15 cellular contexts compared by ENCODE assay signal in genomic region chr13:40230833-40231266, GRCh38.
DNase-seq lines count a peak whose midpoint lies in the region; ATAC-seq and TF ChIP-seq lines count a peak whose summit lies in the region.
"Had no signal": no experiment of that assay in that cellular context is flagged by ENCODE, and none has a peak within 500 bp of the region (broad histone marks: within the 10 kb centered on the region; RNA-seq: fewer than 3 reads in every experiment).

No MANE protein-coding gene starts in this region.

- POLR2A ChIA-PET in MCF 10A (lab: Yijun Ruan, JAX), result interaction anchor here (0.8 to 1.2 kb wide), 5 partner anchors 9 to 288 kb away, joined by 3 to 4 read pairs (median 3); no protein-coding TSS in a partner anchor

- H3K36me3 ChIP-seq in mammary epithelial cell (ENCODE audit: insufficient read depth, low read length), result no peaks in the 10 kb centered on the region
- H3K36me3 ChIP-seq in right lobe of liver, result no peaks in the 10 kb centered on the region
- no peaks in the 10 kb centered on the region for H3K36me3 ChIP-seq in upper lobe of right lung

- intact Hi-C loops in MCF 10A (cut with micrococcal nuclease) (no loop called here), mammary epithelial cell (cut with micrococcal nuclease) (no loop called here), right lobe of liver (cut with DNase I) (no loop called here), upper lobe of right lung (cut with DNase I) (no loop called here)

- TF ChIP-seq POLR2A in right lobe of liver (IDR thresholded peaks at IDR 0.05), result no peak

- dilution Hi-C loops in mammary epithelial cell (cut with HindIII; ENCODE audit: low sequenced_read_pairs), result no loop called here

- no peaks in the 10 kb centered on the region for H4K20me1 ChIP-seq in mammary epithelial cell (ENCODE audit: insufficient read depth, low read length)

- H3K4me3 ChIP-seq in mammary epithelial cell (replicated peaks in 1 of 3; ENCODE audit: insufficient read depth in 1 of 3, low read depth in 2 of 3, low read length in 3 of 3), result no peak overlapping the region
- no peak overlapping the region for H3K4me3 ChIP-seq in right lobe of liver
- H3K4me3 ChIP-seq in upper lobe of right lung, result no peak overlapping the region

- H3K27me3 ChIP-seq in mammary epithelial cell (ENCODE audit: insufficient read depth, low read length) (no peaks in the 10 kb centered on the region), right lobe of liver (no peaks in the 10 kb centered on the region), upper lobe of right lung (no peaks in the 10 kb centered on the region)

- H3K27ac ChIP-seq in mammary epithelial cell (ENCODE audit: insufficient read depth, low read depth, low read length) (no peak overlapping the region), right lobe of liver (no peak overlapping the region), upper lobe of right lung (peak overlapping the region; percentile 47)
- H3K27ac ChIP-seq: KMS-11 had no signal

- no peak overlapping the region for H3K27ac Mint-ChIP-seq in MCF 10A (ENCODE audit: low read depth, unreplicated experiment)

- in situ Hi-C loops in mammary epithelial cell (cut with MboI; ENCODE audit: low sequenced_read_pairs in 2 of 2), result no loop called here

- H2AFZ ChIP-seq in mammary epithelial cell (ENCODE audit: low read depth, low read length), result no peak overlapping the region

- no peak overlapping the region for H3K4me2 ChIP-seq in mammary epithelial cell (ENCODE audit: insufficient read depth, low read depth, low read length)
- H3K4me2 ChIP-seq: KMS-11 had no signal

- H3K36me3 Mint-ChIP-seq in MCF 10A (ENCODE audit: insufficient read depth, unreplicated experiment), result no peaks in the 10 kb centered on the region

- no peaks in the 10 kb centered on the region for H3K79me2 ChIP-seq in mammary epithelial cell (ENCODE audit: insufficient read depth, low read length)

- no peak overlapping the region for H3K4me3 Mint-ChIP-seq in MCF 10A (ENCODE audit: unreplicated experiment)
- H3K4me3 Mint-ChIP-seq: neural crest cell had no signal

- no peak for TF ChIP-seq CTCF in MCF 10A (IDR thresholded peaks at IDR 0.05; ENCODE audit: unreplicated experiment)
- TF ChIP-seq CTCF in mammary epithelial cell (conservative IDR thresholded peaks at IDR 0.05 in 1 of 2, IDR thresholded peaks at IDR 0.05 in 1 of 2; ENCODE audit: extremely low read depth in 1 of 2, insufficient read depth in 1 of 2, low read depth in 1 of 2, low read length in 2 of 2), result no peak
- TF ChIP-seq CTCF in right lobe of liver (IDR thresholded peaks at IDR 0.05), result no peak
- no peak for TF ChIP-seq CTCF in upper lobe of right lung (IDR thresholded peaks at IDR 0.05)

- CTCF ChIA-PET in MCF 10A (lab: Yijun Ruan, JAX) (interaction anchor here (0.6 to 0.7 kb wide), 2 partner anchors 72 to 219 kb away, joined by 3 to 4 read pairs; no protein-coding TSS in a partner anchor), mammary epithelial cell (lab: Charles Lee; ENCODE audit: low non-redundant PET) (no interaction called here)

- BruUV-seq in MCF 10A (replicated peaks; lab: Mats Ljungman, UMichigan) (no TSS peak), mammary epithelial cell (replicated peaks; lab: Mats Ljungman, UMichigan) (no TSS peak)

- H3K9ac ChIP-seq in mammary epithelial cell (ENCODE audit: insufficient read depth, low read length), result no peak overlapping the region
- H3K9ac ChIP-seq: KMS-11 had no signal

- DNase-seq in MCF 10A (ENCODE audit: unreplicated experiment), result peak; percentile 55
- DNase-seq in mammary epithelial cell, result no peak
- peak; percentile 53 for DNase-seq in astrocyte of the hippocampus (ENCODE audit: low read depth, low spot score)
- DNase-seq in right lobe of liver, result no peak
- DNase-seq in upper lobe of right lung, result no peak
- DNase-seq in superior temporal gyrus (ENCODE audit: extremely low spot score), result no peak
- DNase-seq: amniotic stem cell; H7; islet precursor cell; SHP77 treated with DMSO at 0.1 percent for 48 hours; stimulated activated naive CD4-positive, alpha-beta T cell had no signal

- 76% methylated on average over 3 of the region's 3 CpGs for WGBS in mammary epithelial cell (ENCODE audit: low coverage, missing lambda C conversion rate)
- 37% methylated on average over 3 of the region's 3 CpGs for WGBS in right lobe of liver (ENCODE audit: insufficient coverage, low coverage, low lambda C conversion rate, missing lambda C conversion rate)

- peaks cover 19% of the 10 kb centered on the region for H3K4me1 ChIP-seq in mammary epithelial cell (ENCODE audit: insufficient read depth, low read length)
- H3K4me1 ChIP-seq in right lobe of liver, result peaks cover 0 to 7% (median 0%) of the 10 kb centered on the region in 4 donors
- peaks cover 13% of the 10 kb centered on the region for H3K4me1 ChIP-seq in upper lobe of right lung

- H3K9me3 Mint-ChIP-seq in MCF 10A (ENCODE audit: unreplicated experiment), result peaks cover 7% of the 10 kb centered on the region

- H3K4me1 Mint-ChIP-seq in MCF 10A (ENCODE audit: insufficient read depth, unreplicated experiment), result peaks cover 51% of the 10 kb centered on the region

- H3K9me3 ChIP-seq in mammary epithelial cell (replicated peaks; ENCODE audit: insufficient read depth, low read length) (no peaks in the 10 kb centered on the region), right lobe of liver (no peaks in the 10 kb centered on the region), upper lobe of right lung (no peaks in the 10 kb centered on the region)

- no peaks in the 10 kb centered on the region for H3K27me3 Mint-ChIP-seq in MCF 10A (ENCODE audit: insufficient read depth, unreplicated experiment)

- peak; percentile 45 to 73 (median 66) for ATAC-seq in right lobe of liver
- ATAC-seq in upper lobe of right lung, result no peak
- ATAC-seq in GM18867 (IDR thresholded peaks at IDR 0.05; ENCODE audit: unreplicated experiment), result no peak
- ATAC-seq in GM21717 (IDR thresholded peaks at IDR 0.05; ENCODE audit: unreplicated experiment), result no peak

Comparison
In these comparisons a context has a peak if more than half of its experiments do, and no peak if none do; other contexts are left out.
1. DNase-seq: peak in MCF 10A (single experiment) and astrocyte of the hippocampus (single experiment); none in mammary epithelial cell (single experiment), right lobe of liver (0 of 3), upper lobe of right lung (single experiment) and superior temporal gyrus (single experiment).
2. ATAC-seq: peak in right lobe of liver (4 of 4); none in upper lobe of right lung (single experiment), GM18867 (single experiment) and GM21717 (single experiment).